Comparison of ENCODE assay signal across 9 cellular contexts in the genomic region with DNA sequence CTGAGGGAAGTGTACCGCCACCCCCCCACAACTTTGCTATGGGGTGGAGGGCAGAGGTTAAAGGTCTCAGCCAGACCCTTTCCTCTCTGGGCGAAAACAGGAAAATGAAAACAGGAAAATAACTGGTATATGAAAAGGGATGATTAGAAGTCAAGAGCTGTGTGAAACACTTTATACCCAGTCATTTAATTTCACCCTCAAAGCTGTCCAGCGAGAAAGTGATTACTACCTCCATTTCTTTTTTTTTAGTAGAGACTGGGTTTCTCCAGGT. TPM values are rescaled to one million over a fixed set of nuclear protein-coding genes. Genes with fewer than 3 reads are reported as not detected.
DNase-seq lines count a peak whose midpoint lies in the region; ATAC-seq and TF ChIP-seq lines count a peak whose summit lies in the region.
"Had no signal": no experiment of that assay in that cellular context is flagged by ENCODE, and none has a peak within 500 bp of the region (broad histone marks: within the 10 kb centered on the region; RNA-seq: fewer than 3 reads in every experiment).

No MANE protein-coding gene starts in this region.

- peak overlapping the region; percentile 96 for H3K4me3 Mint-ChIP-seq in T-helper 17 cell

- H2AFZ ChIP-seq in hepatocyte: no peak overlapping the region

- peaks cover 12% of the 10 kb centered on the region for H3K79me2 ChIP-seq in hepatocyte

- H3K36me3 Mint-ChIP-seq in T-helper 17 cell (ENCODE audit: low read depth): peaks cover 11% of the 10 kb centered on the region

- ATAC-seq in T-helper 17 cell (no peak), HG03565 (IDR thresholded peaks at IDR 0.05; ENCODE audit: unreplicated experiment) (no peak), HG03354 (IDR thresholded peaks at IDR 0.05; ENCODE audit: poor library complexity, severe bottlenecking, unreplicated experiment) (no peak)

- no peaks in the 10 kb centered on the region for H3K27me3 ChIP-seq in hepatocyte

- 84% methylated on average over 3 of the region's 3 CpGs for WGBS in hepatocyte (ENCODE audit: low lambda C conversion rate, missing lambda C conversion rate)

- POLR2A ChIA-PET in HEK293 (lab: Yijun Ruan, JAX): interaction anchor here (1.0 to 2.2 kb wide), 13 partner anchors 13 to 163 kb away, joined by 3 to 22 read pairs (median 7); a partner anchor contains a TSS

- H3K27ac ChIP-seq in HEK293 (ENCODE audit: extremely low read depth, low read depth, low read length): no peak overlapping the region
- H3K27ac ChIP-seq in hepatocyte: peak overlapping the region; percentile 91
- peak overlapping the region in 18 of 21 experiments; percentile 41 to 94 (median 88) for H3K27ac ChIP-seq in skin epidermis

- peaks cover 25% of the 10 kb centered on the region for H3K4me1 Mint-ChIP-seq in T-helper 17 cell

- CTCF ChIA-PET in HEK293 (lab: Yijun Ruan, JAX): interaction anchor here (0.6 to 11.9 kb wide), 10 partner anchors 10 to 446 kb away, joined by 3 to 97 read pairs (median 5); a partner anchor contains a TSS

- no peaks in the 10 kb centered on the region for H3K9me3 ChIP-seq in HEK293 (ENCODE audit: control insufficient read depth, insufficient read depth, low read depth, low read length)
- no peaks in the 10 kb centered on the region for H3K9me3 ChIP-seq in T-helper 17 cell (ENCODE audit: control insufficient read depth, low read length, poor library complexity, severe bottlenecking)
- H3K9me3 ChIP-seq in hepatocyte (ENCODE audit: low read depth): no peaks in the 10 kb centered on the region

- H3K27ac Mint-ChIP-seq in T-helper 17 cell: peak overlapping the region; percentile 94

- H3K4me2 ChIP-seq in hepatocyte: peak overlapping the region; percentile 91

- TF ChIP-seq CTCF in HEK293 (tag by site-specific recombination; IDR thresholded peaks at IDR 0.05) (no peak), hepatocyte (IDR thresholded peaks at IDR 0.05; ENCODE audit: poor library complexity) (no peak)

- H4K20me1 ChIP-seq in hepatocyte (ENCODE audit: insufficient read depth, poor library complexity, severe bottlenecking): no peaks in the 10 kb centered on the region

- peaks cover 15 to 24% of the 10 kb centered on the region in 2 experiments; a peak in 2 of 3 replicates for H3K36me3 ChIP-seq in HEK293 (ENCODE audit: control insufficient read depth in 2 of 2, insufficient read depth in 1 of 2, low read length in 2 of 2)
- H3K36me3 ChIP-seq in hepatocyte (replicated peaks; ENCODE audit: insufficient read depth, low read depth): no peaks in the 10 kb centered on the region

- H3K4me1 ChIP-seq in HEK293 (ENCODE audit: control insufficient read depth, insufficient read depth, low read length) (peaks cover 15% of the 10 kb centered on the region; the same call in 1 of the 2 replicates), hepatocyte (ENCODE audit: insufficient read depth) (peaks cover 10% of the 10 kb centered on the region)

- no peaks in the 10 kb centered on the region for H3K9me2 ChIP-seq in hepatocyte (replicated peaks; ENCODE audit: insufficient read depth)

- no peaks in the 10 kb centered on the region for H3K27me3 Mint-ChIP-seq in T-helper 17 cell

- no peak overlapping the region for H3K4me3 ChIP-seq in HEK293 (ENCODE audit: low read depth, low read length)
- no peak overlapping the region for H3K4me3 ChIP-seq in hepatocyte
- peak overlapping the region in 2 of 7 experiments; percentile 61 to 71 for H3K4me3 ChIP-seq in skin epidermis

- DNase-seq in T-helper 17 cell (no peak), hepatocyte (ENCODE audit: low spot score) (no peak), NCI-H146 treated with DMSO at 0.1 percent for 48 hours (lab: John Stamatoyannopoulos, UW; ENCODE audit: unreplicated experiment) (no peak), NOMO-1 (lab: John Stamatoyannopoulos, UW; ENCODE audit: unreplicated experiment in 2 of 2) (no peak)

TF ChIP-seq in HEK293, 187 proteins besides CTCF, POLR2A, EP300 and RAD21:
- TF ChIP-seq ZNF610 (tag by site-specific recombination; IDR thresholded peaks at IDR 0.05; ENCODE audit: borderline replicate concordance): no peak
- peak; percentile 92 for TF ChIP-seq PRDM1 (tag by site-specific recombination; IDR thresholded peaks at IDR 0.05)
- 0 out of 2 replicates have a peak, but pooled peaks have one; percentile 43 for TF ChIP-seq BCL11B (tag by site-specific recombination; IDR thresholded peaks at IDR 0.05; ENCODE audit: low read depth)
- TF ChIP-seq ZNF624 (tag by site-specific recombination; IDR thresholded peaks at IDR 0.05): no peak

RNA-seq across cellular contexts. Expression of a gene that starts 0.6 kb away (rescaled TPM):
- total RNA-seq in T-helper 17 cell: 10 to 100 TPM; 24.2 to 40.5 TPM
- total RNA-seq in hepatocyte: 22.2 and 24.9 TPM in 2 replicates
- polyA plus RNA-seq in hepatocyte: 23.4 and 29.0 TPM in 2 replicates

RNA-seq across cellular contexts. Expression of a gene that starts 21.9 kb away (rescaled TPM):
- total RNA-seq in T-helper 17 cell: 10 to 100 TPM; 21.0 to 30.3 TPM
- 42.1 and 49.9 TPM in 2 replicates for total RNA-seq in hepatocyte
- polyA plus RNA-seq in hepatocyte: 47.0 and 65.1 TPM in 2 replicates

RNA-seq across cellular contexts. Expression of a gene that starts 27.9 kb away (rescaled TPM):
- total RNA-seq in T-helper 17 cell: 1 to 10 TPM; 4.0 to 4.3 TPM
- 0.84 TPM in 1 of 2 replicates, not detected in the other for total RNA-seq in hepatocyte
- polyA plus RNA-seq in hepatocyte: 3.1 and 6.8 TPM in 2 replicates

RNA-seq across cellular contexts. Expression of a gene that starts 39.7 kb away (rescaled TPM):
- total RNA-seq in T-helper 17 cell (1 to 10 TPM; 5.1 to 7.4 TPM), hepatocyte (4.6 and 4.8 TPM in 2 replicates)
- polyA plus RNA-seq in hepatocyte: 13.2 and 13.5 TPM in 2 replicates
- total RNA-seq: cardiac septum had no signal
